7 cellular contexts compared by ENCODE assay signal in the genomic region with DNA sequence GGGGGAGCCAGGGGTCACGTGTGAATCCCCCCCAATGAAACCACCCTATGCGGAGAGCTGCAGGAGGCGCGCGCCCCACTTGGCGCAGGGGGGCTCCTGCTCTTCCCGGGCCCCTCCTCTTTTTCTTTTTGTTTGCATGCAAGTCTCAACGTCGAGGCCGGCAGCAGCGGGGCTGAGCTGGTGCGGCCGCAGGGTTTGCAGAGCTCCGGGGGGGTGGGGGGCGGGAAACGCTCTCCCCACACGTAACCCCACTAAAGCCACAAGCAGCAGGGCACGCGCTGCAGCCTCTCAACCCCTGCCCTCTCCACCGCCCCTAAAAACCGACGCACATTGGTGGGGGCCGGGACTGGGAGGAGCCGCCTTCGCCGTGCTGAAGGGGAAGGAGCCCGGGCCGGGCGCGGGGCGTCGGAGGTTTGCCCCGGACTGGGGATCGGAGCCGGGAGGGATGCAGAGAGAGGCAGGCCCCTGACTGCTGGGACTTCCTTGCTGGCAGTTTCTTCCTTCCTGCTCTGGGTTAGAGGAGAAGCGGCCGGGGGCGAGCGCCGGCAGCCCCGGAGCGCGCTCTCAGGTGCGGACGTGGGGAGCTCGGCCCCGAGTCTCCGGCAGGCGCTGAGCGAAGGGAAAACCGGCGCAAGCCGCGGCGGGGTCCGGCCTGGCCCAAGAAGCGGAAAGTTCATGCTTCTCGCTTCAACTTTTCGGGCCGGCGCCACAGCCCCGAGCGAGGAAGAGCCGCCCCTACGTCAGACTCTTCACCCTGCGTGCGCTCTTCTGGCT. TPM values are rescaled to one million over a fixed set of nuclear protein-coding genes. Genes with fewer than 3 reads are reported as not detected.
A peak's percentile ranks its signal among the peaks of the same experiment; 100 is the strongest.
DNase-seq lines count a peak whose midpoint lies in the region; ATAC-seq and TF ChIP-seq lines count a peak whose summit lies in the region.

No MANE protein-coding gene starts in this region.

- peaks cover 2% of the 10 kb centered on the region for H3K36me3 ChIP-seq in neuron (ENCODE audit: insufficient read depth, low read length)

- no peaks in the 10 kb centered on the region for H3K9me3 ChIP-seq in neuron (ENCODE audit: low read length)

- H3K4me3 ChIP-seq in fibroblast of pulmonary artery (replicated peaks; ENCODE audit: low read depth, low read length) (peak overlapping the region; percentile 62), neuron (ENCODE audit: low read length) (peak overlapping the region; percentile 73)

- ATAC-seq in GM18861 (IDR thresholded peaks at IDR 0.05; ENCODE audit: unreplicated experiment) = peak; percentile 11
- ATAC-seq in HG02973 (IDR thresholded peaks at IDR 0.05; ENCODE audit: unreplicated experiment) = peak; percentile 26

- TF ChIP-seq CTCF in fibroblast of pulmonary artery (IDR thresholded peaks at IDR 0.05; ENCODE audit: low read length, missing control alignments) = no peak

- H3K4me1 ChIP-seq in neuron (ENCODE audit: insufficient read depth, low read length) = peaks cover 13% of the 10 kb centered on the region

- peak overlapping the region; percentile 86 for H2AFZ ChIP-seq in neuron (ENCODE audit: low read depth, low read length)

- H3K27me3 ChIP-seq in neuron (ENCODE audit: insufficient read depth, low read length) = peaks cover 16% of the 10 kb centered on the region

- DNase-seq in NK-92 (lab: John Stamatoyannopoulos, UW; ENCODE audit: unreplicated experiment) (peak; percentile 33), fibroblast of pulmonary artery (ENCODE audit: low read depth) (no peak), ureter (ENCODE audit: low spot score) (peak; percentile 60)
- peak; percentile 79 for DNase-seq in activated T-cell treated with anti-CD3 and anti-CD28 coated beads, Interleukin-2, amount 50 U/mL, for 1 hour

RNA-seq across cellular contexts. Expression of a gene that starts 0.9 kb away (rescaled TPM):
- 32.3 TPM for total RNA-seq in ureter
